In genomic region chr15:40932625-40933519, GRCh38 we compare ENCODE assay signal across 1 cellular context.
TF ChIP-seq lines count a peak whose summit lies in the region.

No MANE protein-coding gene starts in this region.

TF ChIP-seq in HEK293, 187 proteins besides CTCF, POLR2A, EP300 and RAD21 (continued from another document):
- TF ChIP-seq BCL6B (tag by site-specific recombination; IDR thresholded peaks at IDR 0.05): no peak
- TF ChIP-seq ZNF513 (tag by site-specific recombination; IDR thresholded peaks at IDR 0.05): no peak
